In the genomic region with DNA sequence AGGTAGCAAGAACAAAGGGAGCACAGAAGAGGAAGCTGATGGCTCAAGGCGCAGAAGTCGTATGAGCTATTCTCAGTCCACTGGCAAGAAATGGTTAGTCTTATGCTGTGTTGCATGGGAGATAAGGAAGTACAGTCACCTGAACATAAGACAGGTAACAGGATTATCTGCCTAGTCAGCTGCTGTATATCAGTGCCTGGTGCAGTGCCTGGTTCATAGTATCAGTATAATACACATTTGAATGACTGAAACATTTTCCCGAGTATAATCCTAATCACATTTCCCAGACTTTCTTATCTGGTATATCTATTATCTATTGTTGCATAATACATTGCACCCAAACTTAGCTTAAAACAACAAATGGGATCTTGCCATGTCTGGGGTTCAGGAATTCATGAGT, we compare ENCODE assay signal across 35 cellular contexts.
A peak's percentile ranks its signal among the peaks of the same experiment; 100 is the strongest.
DNase-seq lines count a peak whose midpoint lies in the region; ATAC-seq, FAIRE-seq and TF ChIP-seq lines count a peak whose summit lies in the region.
"Had no signal": no experiment of that assay in that cellular context is flagged by ENCODE, and none has a peak within 500 bp of the region (broad histone marks: within the 10 kb centered on the region; RNA-seq: fewer than 3 reads in every experiment).

No MANE protein-coding gene starts in this region.

- H3K27me3 ChIP-seq in GM23338 (ENCODE audit: insufficient read depth): no peaks in the 10 kb centered on the region
- H3K27me3 ChIP-seq in K562 (ENCODE audit: control insufficient read depth in 2 of 2, insufficient read depth in 2 of 2, low read length in 2 of 2): no peaks in the 10 kb centered on the region
- H3K27me3 ChIP-seq: BE2C; BLaER1; BLaER1 treated with 17β-estradiol and CSF1 and Interleukin-3, amounts not matched to agents 10 nM and 100 nM had no signal

- no TSS peak for BruUV-seq in K562 (replicated peaks; lab: Mats Ljungman, UMichigan)

- H3K79me2 ChIP-seq in GM23338 (replicated peaks; ENCODE audit: insufficient read depth) (no peaks in the 10 kb centered on the region), K562 (ENCODE audit: control insufficient read depth, insufficient read depth, low read length) (0 out of 3 replicates have a peak, but pooled peaks cover 3% of the 10 kb centered on the region)

- no peak for ATAC-seq in GM23338
- ATAC-seq in K562: no peak
- ATAC-seq: A549; CD8-positive, alpha-beta T cell had no signal

- TF ChIP-seq POLR2A in K562 (conservative IDR thresholded peaks at IDR 0.05): no peak

- peaks cover 7% of the 10 kb centered on the region for H3K27me3 Mint-ChIP-seq in GM23338 (ENCODE audit: insufficient read depth, low read depth, poor library complexity)
- H3K27me3 Mint-ChIP-seq: B cell; CD4-positive, alpha-beta memory T cell; CD4-positive, alpha-beta T cell; CD4-positive, CD25-positive, alpha-beta regulatory T cell; CD8-positive, alpha-beta memory T cell had no signal

- H4K20me1 ChIP-seq in GM23338 (replicated peaks; ENCODE audit: insufficient read depth) (no peaks in the 10 kb centered on the region), K562 (replicated peaks; ENCODE audit: control insufficient read depth, insufficient read depth, low read length) (peaks cover 5% of the 10 kb centered on the region; the same call in 1 of the 2 replicates)
- H4K20me1 ChIP-seq: BLaER1; BLaER1 treated with 17β-estradiol and CSF1 and Interleukin-3, amounts not matched to agents 10 nM and 100 nM had no signal

- H2AFZ ChIP-seq in GM23338: 0 out of 2 replicates have a peak overlapping the region, but pooled peaks have one; percentile 43
- H2AFZ ChIP-seq in K562 (ENCODE audit: low read depth, low read length): no peak overlapping the region

- no peak for TF ChIP-seq RAD21 in K562 (CRISPR knock-in tag; conservative IDR thresholded peaks at IDR 0.05 in 1 of 2, IDR thresholded peaks at IDR 0.05 in 1 of 2)

- H3K4me1 Mint-ChIP-seq in GM23338: peaks cover 17% of the 10 kb centered on the region
- H3K4me1 Mint-ChIP-seq: B cell; CD14-positive monocyte; CD4-positive, alpha-beta memory T cell; CD4-positive, CD25-positive, alpha-beta regulatory T cell; CD8-positive, alpha-beta memory T cell had no signal

- H3K36me3 Mint-ChIP-seq in GM23338 (ENCODE audit: low read depth): no peaks in the 10 kb centered on the region
- H3K36me3 Mint-ChIP-seq: CD14-positive monocyte; CD4-positive, alpha-beta memory T cell; CD4-positive, CD25-positive, alpha-beta regulatory T cell; CD8-positive, alpha-beta memory T cell; CD8-positive, alpha-beta T cell had no signal

- H3K4me3 Mint-ChIP-seq in GM23338: no peak overlapping the region
- H3K4me3 Mint-ChIP-seq: B cell; CD14-positive monocyte; CD4-positive, alpha-beta memory T cell; CD4-positive, alpha-beta T cell; CD4-positive, CD25-positive, alpha-beta regulatory T cell; CD8-positive, alpha-beta memory T cell; CD8-positive, alpha-beta T cell had no signal

- no peak for TF ChIP-seq CTCF in GM23338 (conservative IDR thresholded peaks at IDR 0.05; ENCODE audit: low read depth in 2 of 2)
- TF ChIP-seq CTCF in K562 (IDR thresholded peaks at IDR 0.05 in 2 of 3, conservative IDR thresholded peaks at IDR 0.05 in 1 of 3; ENCODE audit: insufficient read depth in 2 of 3, low read depth in 1 of 3, low read length in 3 of 3): no peak

- DNase-seq in DMS53 (lab: John Stamatoyannopoulos, UW): peak; percentile 5
- no peak for DNase-seq in DMS53 treated with DMSO at 0.1 percent for 48 hours (lab: John Stamatoyannopoulos, UW; ENCODE audit: unreplicated experiment)
- DNase-seq in NCI-H82 (lab: John Stamatoyannopoulos, UW): peak; percentile 11
- DNase-seq in NCI-H82 treated with DMSO at 0.1 percent for 48 hours (lab: John Stamatoyannopoulos, UW; ENCODE audit: unreplicated experiment): no peak
- no peak for DNase-seq in GM23338 (ENCODE audit: low spot score)
- DNase-seq in K562 (ENCODE audit: extremely low read depth in 1 of 4, low spot score in 3 of 4): no peak
- no peak for DNase-seq in NCI-H1048 (lab: John Stamatoyannopoulos, UW)
- no peak for DNase-seq in stimulated activated CD8-positive, alpha-beta memory T cell treated with anti-CD3 and anti-CD28 coated beads, Interleukin-4, amount 100 ng/mL, for 48 hours
- DNase-seq: 8988T; ACHN; AML-193; BE2C; C1 segment of cervical spinal cord; Caco-2; Calu3; CD4-positive, alpha-beta memory T cell; CD4-positive, alpha-beta T cell; CD4-positive, CD25-positive, alpha-beta regulatory T cell; CD8-positive, alpha-beta memory T cell; CD8-positive, alpha-beta T cell; COR-L47; DMS 273 treated with DMSO at 0.1 percent for 48 hours; DMS153; DMS79; DND-41; EL had no signal

- no peak overlapping the region for H3K27ac ChIP-seq in GM23338 (ENCODE audit: low read depth)
- H3K27ac ChIP-seq in K562 (ENCODE audit: extremely low read depth, low read depth, low read length): no peak overlapping the region
- H3K27ac ChIP-seq: 22Rv1; A549; BLaER1; BLaER1 treated with 17β-estradiol and CSF1 and Interleukin-3, amounts not matched to agents 10 nM and 100 nM; C4-2B had no signal

- POLR2A ChIA-PET in K562 (lab: Yijun Ruan, JAX): interaction anchor here (0.9 kb wide), 1 partner anchor 20 kb away, joined by 4 read pairs; no protein-coding TSS in a partner anchor

- in situ Hi-C loops in K562 (cut with MboI): no loop called here

- intact Hi-C loops in K562 (cut with micrococcal nuclease): no loop called here

- H3K36me3 ChIP-seq in GM23338 (ENCODE audit: insufficient read depth): no peaks in the 10 kb centered on the region
- 0 out of 3 replicates have a peak, but pooled peaks cover 3% of the 10 kb centered on the region for H3K36me3 ChIP-seq in K562 (ENCODE audit: control insufficient read depth, insufficient read depth, low read length)
- H3K36me3 ChIP-seq: BE2C; BLaER1; BLaER1 treated with 17β-estradiol and CSF1 and Interleukin-3, amounts not matched to agents 10 nM and 100 nM had no signal

- CTCF ChIA-PET in K562 (lab: Yijun Ruan, JAX; ENCODE audit: low intra/inter-chr PET ratio): interaction anchor here (0.6 kb wide), 1 partner anchor 283 kb away, joined by 3 read pairs; no protein-coding TSS in a partner anchor

- H3F3A ChIP-seq in GM23338 (replicated peaks; ENCODE audit: low read depth): no peaks in the 10 kb centered on the region

- TF ChIP-seq EP300 in K562 (IDR thresholded peaks at IDR 0.05; ENCODE audit: low read length): no peak

- H3K9ac ChIP-seq in K562 (ENCODE audit: insufficient read depth in 1 of 2, low read depth in 2 of 2, low read length in 2 of 2): no peak overlapping the region
- H3K9ac ChIP-seq: BLaER1; BLaER1 treated with 17β-estradiol and CSF1 and Interleukin-3, amounts not matched to agents 10 nM and 100 nM had no signal

- H3K9me3 Mint-ChIP-seq in GM23338: no peaks in the 10 kb centered on the region

- no peak for FAIRE-seq in K562 (lab: Jason Lieb, UNC)
- FAIRE-seq: A204.1, A549, D721Med had no signal

- no peaks in the 10 kb centered on the region for H3K9me1 ChIP-seq in K562 (ENCODE audit: control insufficient read depth, insufficient read depth, low read length)

- H3K4me2 ChIP-seq in GM23338 (no peak overlapping the region), K562 (ENCODE audit: insufficient read depth, low read length) (no peak overlapping the region)
- H3K4me2 ChIP-seq: A549; BLaER1; BLaER1 treated with 17β-estradiol and CSF1 and Interleukin-3, amounts not matched to agents 10 nM and 100 nM had no signal

- H3K27ac Mint-ChIP-seq in GM23338: no peak overlapping the region
- H3K27ac Mint-ChIP-seq: B cell; CD14-positive monocyte; CD4-positive, alpha-beta memory T cell; CD4-positive, alpha-beta T cell; CD4-positive, CD25-positive, alpha-beta regulatory T cell; CD8-positive, alpha-beta memory T cell; CD8-positive, alpha-beta T cell had no signal

- H3K4me3 ChIP-seq in GM23338 (no peak overlapping the region), K562 (no peak overlapping the region)
- H3K4me3 ChIP-seq: A549; BLaER1; BLaER1 treated with 17β-estradiol and CSF1 and Interleukin-3, amounts not matched to agents 10 nM and 100 nM had no signal

- H3K9me3 ChIP-seq in K562 (replicated peaks; ENCODE audit: control insufficient read depth, insufficient read depth, low read depth, low read length): no peaks in the 10 kb centered on the region; the same call in 1 of the 2 replicates
- H3K9me3 ChIP-seq: BE2C; BLaER1; BLaER1 treated with 17β-estradiol and CSF1 and Interleukin-3, amounts not matched to agents 10 nM and 100 nM; Caco-2 had no signal

- WGBS in K562 (ENCODE audit: insufficient coverage, low coverage, missing lambda C conversion rate): 41% methylated on average over 3 of the region's 3 CpGs

- no peaks in the 10 kb centered on the region for H3K9me2 ChIP-seq in GM23338 (ENCODE audit: insufficient read depth)

- H3K4me1 ChIP-seq in GM23338 (ENCODE audit: insufficient read depth) (peaks cover 16% of the 10 kb centered on the region), K562 (replicated peaks in 1 of 2; ENCODE audit: control insufficient read depth in 2 of 2, insufficient read depth in 2 of 2, low read length in 2 of 2) (peaks cover 0 to 3% of the 10 kb centered on the region in 2 experiments; a peak in 1 of 5 replicates)
- H3K4me1 ChIP-seq: A549; BE2C; BLaER1; BLaER1 treated with 17β-estradiol and CSF1 and Interleukin-3, amounts not matched to agents 10 nM and 100 nM; Caco-2 had no signal

TF ChIP-seq in GM23338, 12 proteins besides CTCF, POLR2A, EP300 and RAD21 (continues in another document):
- TF ChIP-seq ZNF114 (CRISPR knock-in tag; IDR thresholded peaks at IDR 0.05): no peak

TF ChIP-seq in K562, 482 proteins besides CTCF, POLR2A, EP300 and RAD21 (continues in another document):
- TF ChIP-seq LCOR (CRISPR knock-in tag; IDR thresholded peaks at IDR 0.05): no peak
- peak; percentile 59 for TF ChIP-seq CBFA2T2 (conservative IDR thresholded peaks at IDR 0.05)
- peak; percentile 51; the same call in 1 of the 2 replicates for TF ChIP-seq TEAD4 (IDR thresholded peaks at IDR 0.05; ENCODE audit: low read length)
- no peak for TF ChIP-seq TEAD4 (CRISPR knock-in tag; IDR thresholded peaks at IDR 0.05; ENCODE audit: borderline replicate concordance)
- TF ChIP-seq CBFA2T3 (IDR thresholded peaks at IDR 0.05): peak; percentile 66
- TF ChIP-seq NCOR1 (IDR thresholded peaks at IDR 0.05): peak; percentile 9; the same call in 1 of the 2 replicates
- peak; percentile 54 for TF ChIP-seq TAL1 (IDR thresholded peaks at IDR 0.05)
- TF ChIP-seq CEBPB (tag; IDR thresholded peaks at IDR 0.05): peak; percentile 23; the same call in 1 of the 2 replicates
- no peak for TF ChIP-seq SRSF9 (IDR thresholded peaks at IDR 0.05; ENCODE audit: borderline replicate concordance, low read depth, low read length)
- peak in 1 of 2 experiments; percentile 29; a peak in 1 of 4 replicates for TF ChIP-seq TRIM24 (IDR thresholded peaks at IDR 0.05)
- TF ChIP-seq MTA3 (IDR thresholded peaks at IDR 0.05; ENCODE audit: borderline replicate concordance): no peak
- TF ChIP-seq ARID1B (IDR thresholded peaks at IDR 0.05): 0 out of 2 replicates have a peak, but pooled peaks have one; percentile 27

Comparison
In these comparisons a context has a peak if more than half of its experiments do, and no peak if none do; other contexts are left out.
1. DNase-seq: peak in DMS53 (single experiment) and NCI-H82 (single experiment); none in DMS53 treated with DMSO at 0.1 percent for 48 hours (single experiment), NCI-H82 treated with DMSO at 0.1 percent for 48 hours (single experiment), GM23338 (single experiment), K562 (0 of 4), NCI-H1048 (single experiment) and stimulated activated CD8-positive, alpha-beta memory T cell treated with anti-CD3 and anti-CD28 coated beads, Interleukin-4, amount 100 ng/mL, for 48 hours (single experiment).